ENCODE assay signal across 14 cellular contexts in the genomic region with DNA sequence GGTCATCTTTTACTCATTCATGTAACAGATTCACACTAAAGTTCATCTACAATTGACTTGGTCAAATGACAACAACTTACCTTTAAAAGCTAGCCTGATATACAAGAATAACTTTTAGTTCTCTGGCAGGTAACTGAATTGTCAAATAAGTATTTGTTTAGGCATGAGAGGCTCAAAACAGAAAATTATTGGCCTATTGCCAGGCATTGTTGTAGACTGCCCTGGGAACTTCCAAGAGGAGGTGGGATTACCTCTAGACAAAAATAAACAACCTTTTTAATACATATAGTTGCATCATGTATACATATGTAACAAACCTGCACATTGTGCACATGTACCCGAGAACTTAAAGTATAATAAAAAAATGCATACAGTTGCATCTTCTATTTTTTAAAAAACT. TPM values are rescaled to one million over a fixed set of nuclear protein-coding genes. Genes with fewer than 3 reads are reported as not detected.
A peak's percentile ranks its signal among the peaks of the same experiment; 100 is the strongest.
DNase-seq lines count a peak whose midpoint lies in the region; TF ChIP-seq lines count a peak whose summit lies in the region.
"Had no signal": no experiment of that assay in that cellular context is flagged by ENCODE, and none has a peak within 500 bp of the region (broad histone marks: within the 10 kb centered on the region; RNA-seq: fewer than 3 reads in every experiment).

No MANE protein-coding gene starts in this region.

- DNase-seq in NCI-H82 (lab: John Stamatoyannopoulos, UW): peak; percentile 14
- DNase-seq in NCI-H82 treated with DMSO at 0.1 percent for 48 hours (lab: John Stamatoyannopoulos, UW; ENCODE audit: unreplicated experiment): no peak
- DNase-seq in NCI-H526 treated with DMSO at 0.1 percent for 48 hours (lab: John Stamatoyannopoulos, UW): peak; percentile 17
- no peak for DNase-seq in mucosa of gallbladder (ENCODE audit: low spot score)
- DNase-seq in HuH-7 (ENCODE audit: low spot score): no peak
- DNase-seq: Caco-2, DMS79 treated with DMSO at 0.1 percent for 48 hours, H9, NCI-H1048, NCI-H774, Peyer's patch had no signal

- no peaks in the 10 kb centered on the region for H3K36me3 ChIP-seq in mesodermal cell (ENCODE audit: control insufficient read depth, insufficient read depth, low read length)
- H3K36me3 ChIP-seq: Peyer's patch had no signal

- no CpG with 5 or more reads among the region's 1 CpG for WGBS in mesodermal cell (ENCODE audit: insufficient coverage in 2 of 2), 2 experiments

- TF ChIP-seq EP300 in Ishikawa (IDR thresholded peaks at IDR 0.05; ENCODE audit: borderline replicate concordance): no peak

- H3K27ac ChIP-seq in mesodermal cell (ENCODE audit: low read depth, low read length, severe bottlenecking): peak overlapping the region; percentile 64
- H3K27ac ChIP-seq: Peyer's patch had no signal

- H3K4me1 ChIP-seq in mesodermal cell (ENCODE audit: control insufficient read depth, insufficient read depth, low read length, poor library complexity, severe bottlenecking): no peaks in the 10 kb centered on the region
- H3K4me1 ChIP-seq: Caco-2, Peyer's patch had no signal

- no peak overlapping the region for H3K4me3 ChIP-seq in mesodermal cell (ENCODE audit: extremely low read depth, insufficient read depth, low read length, poor library complexity, severe bottlenecking)
- H3K4me3 ChIP-seq: Peyer's patch had no signal

- TF ChIP-seq RAD21 in Ishikawa (IDR thresholded peaks at IDR 0.05; ENCODE audit: low read depth): no peak

- H3K9me3 ChIP-seq in mesodermal cell (ENCODE audit: control insufficient read depth, low read length): no peaks in the 10 kb centered on the region
- H3K9me3 ChIP-seq: Caco-2, Peyer's patch had no signal

TF ChIP-seq in Ishikawa, 13 proteins besides CTCF, POLR2A, EP300 and RAD21:
- TF ChIP-seq TAF1 (IDR thresholded peaks at IDR 0.05; ENCODE audit: low read depth) (no peak), CREB1 (IDR thresholded peaks at IDR 0.05; ENCODE audit: low read depth) (no peak), NFIC (IDR thresholded peaks at IDR 0.05) (peak; percentile 54)
- TF ChIP-seq, protein P1, sequence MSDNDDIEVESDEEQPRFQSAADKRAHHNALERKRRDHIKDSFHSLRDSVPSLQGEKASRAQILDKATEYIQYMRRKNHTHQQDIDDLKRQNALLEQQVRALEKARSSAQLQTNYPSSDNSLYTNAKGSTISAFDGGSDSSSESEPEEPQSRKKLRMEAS (IDR thresholded peaks at IDR 0.05): no peak

RNA-seq across cellular contexts. Expression of a gene that starts 18.2 kb away (rescaled TPM):
- polyA plus RNA-seq in mesodermal cell (2013, experiment 1 of 2): 1.6 TPM
- 2.1 TPM for polyA plus RNA-seq in mesodermal cell (2013, experiment 2 of 2)
- 8.1 TPM for total RNA-seq in mucosa of gallbladder
- total RNA-seq: G401 had no signal

Comparison
In these comparisons a context has a peak if more than half of its experiments do, and no peak if none do; other contexts are left out.
1. DNase-seq: peak in NCI-H82 (single experiment) and NCI-H526 treated with DMSO at 0.1 percent for 48 hours (single experiment); none in NCI-H82 treated with DMSO at 0.1 percent for 48 hours (single experiment), mucosa of gallbladder (single experiment) and HuH-7 (single experiment).